ENCODE assay signal across 9 cellular contexts in the genomic region with DNA sequence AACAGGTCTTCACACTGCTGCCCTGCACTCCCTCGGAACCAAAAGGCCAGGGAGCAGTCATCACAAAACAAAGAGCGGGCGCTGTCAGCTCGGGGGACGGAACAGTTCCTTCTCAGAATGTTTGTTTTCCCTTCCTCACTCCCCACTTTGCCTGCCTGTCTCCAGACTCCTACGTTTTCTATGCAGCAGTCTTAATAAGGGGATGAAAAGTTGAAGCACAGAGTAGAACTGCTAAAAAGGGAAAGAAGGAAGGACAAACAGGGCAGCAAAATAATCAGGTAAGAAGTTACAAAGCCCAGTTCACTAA. TPM values are rescaled to one million over a fixed set of nuclear protein-coding genes. Genes with fewer than 3 reads are reported as not detected.
A peak's percentile ranks its signal among the peaks of the same experiment; 100 is the strongest.
DNase-seq lines count a peak whose midpoint lies in the region; ATAC-seq and TF ChIP-seq lines count a peak whose summit lies in the region.
"Had no signal": no experiment of that assay in that cellular context is flagged by ENCODE, and none has a peak within 500 bp of the region (broad histone marks: within the 10 kb centered on the region; RNA-seq: fewer than 3 reads in every experiment).

No MANE protein-coding gene starts in this region.

- peak overlapping the region; percentile 77 for H3K4me3 ChIP-seq in astrocyte of the spinal cord (ENCODE audit: low read depth, low read length)

- in situ Hi-C loops in astrocyte of the spinal cord (cut with HindIII; ENCODE audit: low sequenced_read_pairs): no loop called here

- no peaks in the 10 kb centered on the region for H3K27me3 ChIP-seq in layer of hippocampus (ENCODE audit: control insufficient read depth, insufficient read depth, low read length)

- peak overlapping the region; percentile 71 for H3K27ac ChIP-seq in layer of hippocampus (ENCODE audit: low read depth, low read length)
- peak overlapping the region; percentile 27 for H3K27ac ChIP-seq in temporal lobe (ENCODE audit: low read depth, low read length)
- H3K27ac ChIP-seq: 22Rv1 had no signal

- DNase-seq in DMS79 treated with DMSO at 0.1 percent for 48 hours (lab: John Stamatoyannopoulos, UW) (peak; percentile 46), DMS79 (lab: John Stamatoyannopoulos, UW) (no peak), astrocyte of the spinal cord (ENCODE audit: low read depth, low spot score) (no peak), putamen (ENCODE audit: low spot score) (no peak), C1 segment of cervical spinal cord (lab: John Stamatoyannopoulos, UW) (no peak)

- ATAC-seq in GM21723 (IDR thresholded peaks at IDR 0.05; ENCODE audit: unreplicated experiment): no peak

- TF ChIP-seq CTCF in astrocyte of the spinal cord (IDR thresholded peaks at IDR 0.05; ENCODE audit: low read depth, low read length): no peak

RNA-seq across cellular contexts. Expression of gene GPR161, which starts 0.7 kb away (rescaled TPM):
- total RNA-seq in temporal lobe: 72.0 TPM

RNA-seq across cellular contexts. Expression of gene TIPRL, which starts 41.3 kb away (rescaled TPM):
- total RNA-seq in temporal lobe: 71.5 TPM
